22 cellular contexts compared by ENCODE assay signal in genomic region chr1:201619513-201619912, GRCh38.
DNase-seq lines count a peak whose midpoint lies in the region; ATAC-seq and TF ChIP-seq lines count a peak whose summit lies in the region.
"Had no signal": no experiment of that assay in that cellular context is flagged by ENCODE, and none has a peak within 500 bp of the region (broad histone marks: within the 10 kb centered on the region; RNA-seq: fewer than 3 reads in every experiment).

No MANE protein-coding gene starts in this region.

- H3K4me1 Mint-ChIP-seq in naive thymus-derived CD4-positive, alpha-beta T cell = no peaks in the 10 kb centered on the region
- H3K4me1 Mint-ChIP-seq in activated naive CD8-positive, alpha-beta T cell treated with anti-CD3 and anti-CD28 coated beads, Interleukin-2, amount 50 U/mL, for 24 hours = no peaks in the 10 kb centered on the region
- H3K4me1 Mint-ChIP-seq: CD4-positive, CD25-positive, alpha-beta regulatory T cell had no signal

- 95 to 96% methylated on average over 1 of the region's 1 CpG for WGBS in aorta, 2 donors

- no peak overlapping the region for H3K27ac Mint-ChIP-seq in naive thymus-derived CD4-positive, alpha-beta T cell
- no peak overlapping the region for H3K27ac Mint-ChIP-seq in activated naive CD8-positive, alpha-beta T cell treated with anti-CD3 and anti-CD28 coated beads, Interleukin-2, amount 50 U/mL, for 24 hours
- H3K27ac Mint-ChIP-seq: CD4-positive, CD25-positive, alpha-beta regulatory T cell; GM23338 had no signal

- no peaks in the 10 kb centered on the region for H3K9me3 ChIP-seq in naive thymus-derived CD4-positive, alpha-beta T cell (ENCODE audit: control insufficient read depth in 2 of 3, low read length in 3 of 3)
- H3K9me3 ChIP-seq in aorta (ENCODE audit: control insufficient read depth, low read length) = no peaks in the 10 kb centered on the region
- H3K9me3 ChIP-seq: BE2C, Caco-2, Peyer's patch had no signal

- no peak overlapping the region for H3K27ac ChIP-seq in naive thymus-derived CD4-positive, alpha-beta T cell (ENCODE audit: low read depth, low read length)
- H3K27ac ChIP-seq in aorta (ENCODE audit: low read depth in 1 of 2, low read length in 2 of 2) = no peak overlapping the region
- H3K27ac ChIP-seq: 22Rv1, KMS-11, Peyer's patch had no signal

- DNase-seq in A172 (ENCODE audit: low spot score) = peak; percentile 52
- DNase-seq in HT1080 (ENCODE audit: low read depth) = peak; percentile 72
- DNase-seq in naive thymus-derived CD4-positive, alpha-beta T cell = no peak
- no peak for DNase-seq in NCI-H2107 treated with DMSO at 0.1 percent for 48 hours (lab: John Stamatoyannopoulos, UW; ENCODE audit: unreplicated experiment)
- no peak for DNase-seq in NCI-H524 treated with DMSO at 0.1 percent for 48 hours (lab: John Stamatoyannopoulos, UW)
- DNase-seq in aorta = no peak
- no peak for DNase-seq in activated naive CD8-positive, alpha-beta T cell treated with anti-CD3 and anti-CD28 coated beads, Interleukin-2, amount 50 U/mL, for 24 hours
- DNase-seq: BE2C; Caco-2; CD4-positive, CD25-positive, alpha-beta regulatory T cell; NCI-H1417 treated with DMSO at 0.1 percent for 48 hours; NCI-H2029; NCI-H2171 treated with DMSO at 0.1 percent for 48 hours; NCI-H446 treated with DMSO at 0.1 percent for 48 hours; NCI-H748 treated with DMSO at 0.1 percent for 48 hours; NK-92 treated with Interleukin-12 subunit alpha and Interleukin-12 subunit beta, amount 100 ng/mL, for 24 hours; Peyer's patch; SHP77 had no signal

- CTCF ChIA-PET in naive thymus-derived CD4-positive, alpha-beta T cell (lab: Charles Lee) = interaction anchor here (0.6 kb wide), 1 partner anchor 221 kb away, joined by 3 read pairs; no protein-coding TSS in a partner anchor

- no peak overlapping the region for H3K4me3 ChIP-seq in naive thymus-derived CD4-positive, alpha-beta T cell (ENCODE audit: low read length)
- H3K4me3 ChIP-seq in aorta (ENCODE audit: low read length in 2 of 2) = no peak overlapping the region
- H3K4me3 ChIP-seq: GM23338, Peyer's patch had no signal

- intact Hi-C loops in naive thymus-derived CD4-positive, alpha-beta T cell (cut with micrococcal nuclease) = no loop called here
- intact Hi-C loops in aorta (cut with DNase I) = no loop called here

- POLR2A ChIA-PET in naive thymus-derived CD4-positive, alpha-beta T cell (lab: Charles Lee) = no interaction called here

- H3K4me3 Mint-ChIP-seq in naive thymus-derived CD4-positive, alpha-beta T cell = no peak overlapping the region
- H3K4me3 Mint-ChIP-seq in activated naive CD8-positive, alpha-beta T cell treated with anti-CD3 and anti-CD28 coated beads, Interleukin-2, amount 50 U/mL, for 24 hours = no peak overlapping the region
- H3K4me3 Mint-ChIP-seq: CD4-positive, CD25-positive, alpha-beta regulatory T cell; GM23338 had no signal

- no peaks in the 10 kb centered on the region for H3K36me3 Mint-ChIP-seq in naive thymus-derived CD4-positive, alpha-beta T cell
- H3K36me3 Mint-ChIP-seq in activated naive CD8-positive, alpha-beta T cell treated with anti-CD3 and anti-CD28 coated beads, Interleukin-2, amount 50 U/mL, for 24 hours (ENCODE audit: low read depth) = no peaks in the 10 kb centered on the region
- H3K36me3 Mint-ChIP-seq: CD4-positive, CD25-positive, alpha-beta regulatory T cell had no signal

- H3K36me3 ChIP-seq in naive thymus-derived CD4-positive, alpha-beta T cell (ENCODE audit: control insufficient read depth in 2 of 3, insufficient read depth in 3 of 3, low read length in 3 of 3) = no peaks in the 10 kb centered on the region
- no peaks in the 10 kb centered on the region for H3K36me3 ChIP-seq in aorta (ENCODE audit: control insufficient read depth in 1 of 2, insufficient read depth in 2 of 2, low read length in 1 of 2)
- H3K36me3 ChIP-seq: BE2C, Peyer's patch had no signal

- peak; percentile 11 for ATAC-seq in SK-N-SH treated with all-trans-retinoic acid at 6 μM for 48 hours
- peak; percentile 20 for ATAC-seq in naive thymus-derived CD4-positive, alpha-beta T cell
- ATAC-seq in aorta (ENCODE audit: low FRiP score) = no peak
- ATAC-seq in activated naive CD8-positive, alpha-beta T cell treated with anti-CD3 and anti-CD28 coated beads, Interleukin-2, amount 50 U/mL, for 24 hours = no peak
- ATAC-seq: GM23338 had no signal

- no peaks in the 10 kb centered on the region for H3K27me3 Mint-ChIP-seq in naive thymus-derived CD4-positive, alpha-beta T cell
- H3K27me3 Mint-ChIP-seq in activated naive CD8-positive, alpha-beta T cell treated with anti-CD3 and anti-CD28 coated beads, Interleukin-2, amount 50 U/mL, for 24 hours = no peaks in the 10 kb centered on the region
- H3K27me3 Mint-ChIP-seq: CD4-positive, CD25-positive, alpha-beta regulatory T cell had no signal

- no peaks in the 10 kb centered on the region for H3K9me3 Mint-ChIP-seq in naive thymus-derived CD4-positive, alpha-beta T cell
- H3K9me3 Mint-ChIP-seq in activated naive CD8-positive, alpha-beta T cell treated with anti-CD3 and anti-CD28 coated beads, Interleukin-2, amount 50 U/mL, for 24 hours = no peaks in the 10 kb centered on the region
- H3K9me3 Mint-ChIP-seq: CD4-positive, CD25-positive, alpha-beta regulatory T cell; GM23338 had no signal

- no peaks in the 10 kb centered on the region for H3K4me1 ChIP-seq in naive thymus-derived CD4-positive, alpha-beta T cell (ENCODE audit: control insufficient read depth in 2 of 2, insufficient read depth in 2 of 2, low read length in 2 of 2)
- H3K4me1 ChIP-seq in aorta (ENCODE audit: control insufficient read depth in 1 of 2, insufficient read depth in 2 of 2, low read length in 2 of 2) = no peaks in the 10 kb centered on the region
- H3K4me1 ChIP-seq: Caco-2, Peyer's patch had no signal

- H3K27me3 ChIP-seq in naive thymus-derived CD4-positive, alpha-beta T cell (ENCODE audit: control insufficient read depth in 2 of 2, insufficient read depth in 2 of 2, low read length in 2 of 2) = no peaks in the 10 kb centered on the region
- H3K27me3 ChIP-seq in aorta (ENCODE audit: control insufficient read depth in 1 of 2, insufficient read depth in 2 of 2, low read length in 1 of 2) = no peaks in the 10 kb centered on the region
- H3K27me3 ChIP-seq: BE2C, Peyer's patch had no signal

TF ChIP-seq in SK-N-SH treated with all-trans-retinoic acid at 6 μM for 48 hours, 23 proteins besides CTCF, POLR2A, EP300 and RAD21 (continues in another document):
- TF ChIP-seq CSRNP3 (CRISPR knock-in tag; IDR thresholded peaks at IDR 0.05) = no peak
- no peak for TF ChIP-seq ZNF565 (CRISPR knock-in tag; conservative IDR thresholded peaks at IDR 0.05; ENCODE audit: low read depth)
- no peak for TF ChIP-seq OSR1 (CRISPR knock-in tag; IDR thresholded peaks at IDR 0.05)
- no peak for TF ChIP-seq PATZ1 (CRISPR knock-in tag; IDR thresholded peaks at IDR 0.05; ENCODE audit: borderline replicate concordance)
- no peak for TF ChIP-seq CSDC2 (CRISPR knock-in tag; IDR thresholded peaks at IDR 0.05)
- no peak for TF ChIP-seq SNAI2 (CRISPR knock-in tag; IDR thresholded peaks at IDR 0.05)
- no peak for TF ChIP-seq BACH2 (CRISPR knock-in tag; IDR thresholded peaks at IDR 0.05; ENCODE audit: borderline replicate concordance)
- TF ChIP-seq ZFP3 (CRISPR knock-in tag; IDR thresholded peaks at IDR 0.05) = no peak
- no peak for TF ChIP-seq ZFP30 (CRISPR knock-in tag; IDR thresholded peaks at IDR 0.05)
- TF ChIP-seq GLIS3 (CRISPR knock-in tag; IDR thresholded peaks at IDR 0.05) = no peak
- no peak for TF ChIP-seq TCF4 (CRISPR knock-in tag; IDR thresholded peaks at IDR 0.05; ENCODE audit: borderline replicate concordance)
- TF ChIP-seq ARNTL (CRISPR knock-in tag; IDR thresholded peaks at IDR 0.05; ENCODE audit: borderline replicate concordance, low read depth) = no peak

Comparison
In these comparisons a context has a peak if more than half of its experiments do, and no peak if none do; other contexts are left out.
1. DNase-seq: peak in A172 (single experiment) and HT1080 (single experiment); none in naive thymus-derived CD4-positive, alpha-beta T cell (0 of 9), NCI-H2107 treated with DMSO at 0.1 percent for 48 hours (single experiment), NCI-H524 treated with DMSO at 0.1 percent for 48 hours (single experiment), aorta (0 of 2) and activated naive CD8-positive, alpha-beta T cell treated with anti-CD3 and anti-CD28 coated beads, Interleukin-2, amount 50 U/mL, for 24 hours (single experiment).
2. ATAC-seq: peak in SK-N-SH treated with all-trans-retinoic acid at 6 μM for 48 hours (single experiment) and naive thymus-derived CD4-positive, alpha-beta T cell (single experiment); none in aorta (single experiment) and activated naive CD8-positive, alpha-beta T cell treated with anti-CD3 and anti-CD28 coated beads, Interleukin-2, amount 50 U/mL, for 24 hours (single experiment).